Comparison of ENCODE assay signal across 25 cellular contexts in genomic region chr3:81692766-81693165, GRCh38.
"Had no signal": no experiment of that assay in that cellular context is flagged by ENCODE, and none has a peak within 500 bp of the region (broad histone marks: within the 10 kb centered on the region; RNA-seq: fewer than 3 reads in every experiment).

No MANE protein-coding gene starts in this region.

- H3K36me3 ChIP-seq: adrenal gland, breast epithelium, MG63, SJCRH30 had no signal

- H3K27ac Mint-ChIP-seq: activated CD4-positive, alpha-beta T cell treated with anti-CD3 and anti-CD28 coated beads, Interleukin-2, amount 10 ng/mL, durations not matched to agents 24 days and 14 days; activated naive CD4-positive, alpha-beta T cell treated with anti-CD3 and anti-CD28 coated beads, Interleukin-2, amount 10 ng/mL, durations not matched to agents 7 days and 5 days; activated naive CD8-positive, alpha-beta T cell treated with anti-CD3 and anti-CD28 coated beads, Interleukin-2, amount 10 ng/mL, durations not matched to agents 7 days and 5 days; activated T-helper 1 cell treated with anti-CD3 and anti-CD28 coated beads, Interleukin-12 subunit alpha, Interleukin-12 subunit beta, Interleukin-2, Interleukin-4 antibody, amounts not matched to agents 30 ng/mL and 10 ng/mL and 1 ng/mL, durations not matched to agents 14 hours and 24 hours and 36 hours had no signal

- H3K4me1 ChIP-seq: adrenal gland, body of pancreas, breast epithelium, SJCRH30 had no signal

- H3K9me3 Mint-ChIP-seq: activated CD4-positive, alpha-beta T cell treated with anti-CD3 and anti-CD28 coated beads, Interleukin-2, amount 10 ng/mL, durations not matched to agents 24 days and 14 days; activated naive CD4-positive, alpha-beta T cell treated with anti-CD3 and anti-CD28 coated beads, Interleukin-2, amount 10 ng/mL, durations not matched to agents 7 days and 5 days; activated naive CD8-positive, alpha-beta T cell treated with anti-CD3 and anti-CD28 coated beads, Interleukin-2, amount 10 ng/mL, durations not matched to agents 7 days and 5 days; activated T-cell treated with anti-CD3 and anti-CD28 coated beads, Interleukin-2, amount 50 U/mL, for 4 hours; activated T-helper 1 cell treated with anti-CD3 and anti-CD28 coated beads, Interleukin-12 subunit alpha, Interleukin-12 subunit beta, Interleukin-2, Interleukin-4 antibody, amounts not matched to agents 30 ng/mL and 10 ng/mL and 1 ng/mL, durations not matched to agents 14 hours and 24 hours and 36 hours had no signal

- DNase-seq: activated CD4-positive, alpha-beta T cell treated with anti-CD3 and anti-CD28 coated beads, Interleukin-2, amount 10 ng/mL, durations not matched to agents 24 days and 14 days; activated CD4-positive, alpha-beta T cell treated with anti-CD3 and anti-CD28 coated beads, Interleukin-2, amount 50 U/mL, for 4 hours; activated CD8-positive, alpha-beta memory T cell treated with anti-CD3 and anti-CD28 coated beads, Interleukin-2, amount 50 U/mL, for 4 hours; activated naive CD4-positive, alpha-beta T cell treated with anti-CD3 and anti-CD28 coated beads, Interleukin-2, amount 10 ng/mL, durations not matched to agents 7 days and 5 days; activated naive CD8-positive, alpha-beta T cell treated with anti-CD3 and anti-CD28 coated beads, Interleukin-2, amount 10 ng/mL, durations not matched to agents 7 days and 5 days; activated T-cell treated with anti-CD3 and anti-CD28 coated beads for 4 hours; activated T-cell treated with anti-CD3 and anti-CD28 coated beads, Interleukin-2, amount 50 U/mL, for 4 hours; adrenal gland; body of pancreas; Karpas-422; KBM-7; MG63; MV-4-11; NCI-H1092; NCI-H1436 treated with DMSO at 0.1 percent for 48 hours; NCI-H187; NCI-H226; NCI-H524 treated with DMSO at 0.1 percent for 48 hours; SHP77; SJCRH30; T1000 had no signal

- H3K27me3 Mint-ChIP-seq: activated CD4-positive, alpha-beta T cell treated with anti-CD3 and anti-CD28 coated beads, Interleukin-2, amount 10 ng/mL, durations not matched to agents 24 days and 14 days; activated naive CD4-positive, alpha-beta T cell treated with anti-CD3 and anti-CD28 coated beads, Interleukin-2, amount 10 ng/mL, durations not matched to agents 7 days and 5 days; activated naive CD8-positive, alpha-beta T cell treated with anti-CD3 and anti-CD28 coated beads, Interleukin-2, amount 10 ng/mL, durations not matched to agents 7 days and 5 days had no signal

- H3K4me3 Mint-ChIP-seq: activated CD4-positive, alpha-beta T cell treated with anti-CD3 and anti-CD28 coated beads, Interleukin-2, amount 10 ng/mL, durations not matched to agents 24 days and 14 days; activated naive CD4-positive, alpha-beta T cell treated with anti-CD3 and anti-CD28 coated beads, Interleukin-2, amount 10 ng/mL, durations not matched to agents 7 days and 5 days; activated naive CD8-positive, alpha-beta T cell treated with anti-CD3 and anti-CD28 coated beads, Interleukin-2, amount 10 ng/mL, durations not matched to agents 7 days and 5 days; activated T-cell treated with anti-CD3 and anti-CD28 coated beads, Interleukin-2, amount 50 U/mL, for 4 hours; activated T-helper 1 cell treated with anti-CD3 and anti-CD28 coated beads, Interleukin-12 subunit alpha, Interleukin-12 subunit beta, Interleukin-2, Interleukin-4 antibody, amounts not matched to agents 30 ng/mL and 10 ng/mL and 1 ng/mL, durations not matched to agents 14 hours and 24 hours and 36 hours had no signal

- H3K4me1 Mint-ChIP-seq: activated naive CD4-positive, alpha-beta T cell treated with anti-CD3 and anti-CD28 coated beads, Interleukin-2, amount 10 ng/mL, durations not matched to agents 7 days and 5 days had no signal

- ATAC-seq: activated T-cell treated with anti-CD3 and anti-CD28 coated beads, Interleukin-2, amount 50 U/mL, for 4 hours; body of pancreas; Panc1 had no signal

- H3K9me3 ChIP-seq: adrenal gland, body of pancreas, breast epithelium, MG63, SJCRH30 had no signal

- H3K4me3 ChIP-seq: adrenal gland, body of pancreas, breast epithelium, MG63, SJCRH30, SK-N-MC had no signal

- H3K27ac ChIP-seq: adrenal gland, body of pancreas, breast epithelium, SJCRH30, SK-N-MC had no signal

- H3K27me3 ChIP-seq: adrenal gland, body of pancreas, breast epithelium, MG63, SJCRH30 had no signal
